Comparison of ENCODE assay signal across 17 cellular contexts in genomic region chr3:129867506-129868124, GRCh38. TPM values are rescaled to one million over a fixed set of nuclear protein-coding genes. Genes with fewer than 3 reads are reported as not detected.
DNase-seq lines count a peak whose midpoint lies in the region; ATAC-seq and TF ChIP-seq lines count a peak whose summit lies in the region.
"Had no signal": no experiment of that assay in that cellular context is flagged by ENCODE, and none has a peak within 500 bp of the region (broad histone marks: within the 10 kb centered on the region; RNA-seq: fewer than 3 reads in every experiment).

No MANE protein-coding gene starts in this region.

- H3K18ac ChIP-seq in IMR-90 (ENCODE audit: low read depth, low read length), result no peak overlapping the region

- intact Hi-C loops in IMR-90 (cut with micrococcal nuclease), result no loop called here
- intact Hi-C loops in gastrocnemius medialis (cut with DNase I; ENCODE audit: low total_unique reads), result no loop called here

- H4K20me1 ChIP-seq in IMR-90 (ENCODE audit: insufficient read depth, low read length), result peaks cover 3% of the 10 kb centered on the region

- H2AK5ac ChIP-seq in IMR-90 (ENCODE audit: low read depth, low read length), result no peak overlapping the region

- TF ChIP-seq POLR2A in IMR-90 (IDR thresholded peaks at IDR 0.05; ENCODE audit: low read depth, low read length) (no peak), gastrocnemius medialis (IDR thresholded peaks at IDR 0.05) (no peak)

- no peak overlapping the region for H2BK120ac ChIP-seq in IMR-90 (ENCODE audit: low read depth, low read length)

- no peak; the same call in 1 of the 2 replicates for ATAC-seq in IMR-90 (ENCODE audit: low read depth)
- ATAC-seq in WTC11, result no peak
- peak; percentile 74 to 87 for ATAC-seq in gastrocnemius medialis
- ATAC-seq in GM21529 (IDR thresholded peaks at IDR 0.05; ENCODE audit: unreplicated experiment), result no peak

- H3K27me3 ChIP-seq in IMR-90 (ENCODE audit: control insufficient read depth, insufficient read depth, low read length) (no peaks in the 10 kb centered on the region), gastrocnemius medialis (no peaks in the 10 kb centered on the region)
- H3K27me3 ChIP-seq: MG63 had no signal

- DNase-seq in IMR-90 (peak; percentile 11), WTC11 (ENCODE audit: low spot score) (no peak), fibroblast of the aortic adventitia (ENCODE audit: low read depth) (peak; percentile 26), gastrocnemius medialis (no peak), activated gamma-delta T cell treated with Interleukin-2 at 50 U/mL for 16 hours (no peak), HEK293T (ENCODE audit: extremely low spot score) (no peak)
- DNase-seq in activated CD4-positive, alpha-beta memory T cell treated with anti-CD3 and anti-CD28 coated beads, Interleukin-2, amount 10 ng/mL, durations not matched to agents 7 days and 5 days, result no peak
- DNase-seq: Caco-2; DMS153; MG63; NCI-H1417; NCI-H187 treated with DMSO at 0.1 percent for 48 hours; NCI-H526 treated with DMSO at 0.1 percent for 48 hours; NK-92 treated with Interleukin-12 subunit alpha and Interleukin-12 subunit beta, amount 100 ng/mL, for 24 hours; SIG-M5 had no signal

- no peak overlapping the region for H2BK20ac ChIP-seq in IMR-90 (ENCODE audit: low read depth, low read length)

- peaks cover 26% of the 10 kb centered on the region for H3K4me1 Mint-ChIP-seq in WTC11
- no peaks in the 10 kb centered on the region for H3K4me1 Mint-ChIP-seq in activated CD4-positive, alpha-beta memory T cell treated with anti-CD3 and anti-CD28 coated beads, Interleukin-2, amount 10 ng/mL, durations not matched to agents 7 days and 5 days

- no peak overlapping the region for H3K4ac ChIP-seq in IMR-90 (ENCODE audit: low read depth, low read length)

- no peak overlapping the region for H3K9ac ChIP-seq in IMR-90 (ENCODE audit: low read depth, low read length)

- H4K91ac ChIP-seq in IMR-90 (ENCODE audit: insufficient read depth, low read depth, low read length), result no peak overlapping the region

- CTCF ChIA-PET in IMR-90 (lab: Yijun Ruan, JAX) (interaction anchor here (0.6 kb wide), 2 partner anchors 25 to 240 kb away, joined by 3 read pairs; no protein-coding TSS in a partner anchor), WTC11 (lab: Charles Lee) (no interaction called here), HEK293T (lab: Yijun Ruan, JAX) (interaction anchor here (0.8 kb wide), 1 partner anchor 552 kb away, joined by 3 read pairs; a partner anchor contains a TSS)
- CTCF ChIA-PET in activated CD4-positive, alpha-beta memory T cell treated with anti-CD3 and anti-CD28 coated beads, Interleukin-2, amount 10 ng/mL, durations not matched to agents 7 days and 5 days (lab: Charles Lee), result no interaction called here

- H4K5ac ChIP-seq in IMR-90 (ENCODE audit: low read depth, low read length), result no peak overlapping the region

- no peak overlapping the region for H2AK9ac ChIP-seq in IMR-90 (replicated peaks; ENCODE audit: low read depth, low read length, poor library complexity)

- H3K9me3 ChIP-seq in IMR-90 (ENCODE audit: control insufficient read depth, insufficient read depth, low read length) (no peaks in the 10 kb centered on the region), gastrocnemius medialis (no peaks in the 10 kb centered on the region)
- H3K9me3 ChIP-seq: Caco-2, MG63 had no signal

- TF ChIP-seq CTCF in IMR-90 (conservative IDR thresholded peaks at IDR 0.05; ENCODE audit: low read depth, low read length) (no peak), WTC11 (IDR thresholded peaks at IDR 0.05) (no peak), fibroblast of the aortic adventitia (IDR thresholded peaks at IDR 0.05; ENCODE audit: insufficient read depth, low read length) (no peak), gastrocnemius medialis (IDR thresholded peaks at IDR 0.05 in 4 of 5, conservative IDR thresholded peaks at IDR 0.05 in 1 of 5) (no peak)

- no peak overlapping the region for H4K8ac ChIP-seq in IMR-90 (ENCODE audit: low read depth in 2 of 2, low read length in 2 of 2)

- no peak overlapping the region for H2BK15ac ChIP-seq in IMR-90 (ENCODE audit: low read depth, low read length)

- no peak overlapping the region for H3K23ac ChIP-seq in IMR-90 (ENCODE audit: low read depth, low read length)

- WGBS in IMR-90 (ENCODE audit: extremely low coverage in 2 of 2, insufficient read length in 1 of 2), 2 experiments, result no CpG with 5 or more reads among the region's 5 CpGs

- H2AFZ ChIP-seq in IMR-90 (replicated peaks; ENCODE audit: low read length, poor library complexity), result no peak overlapping the region

- H3K36me3 Mint-ChIP-seq in WTC11, result peaks cover 15% of the 10 kb centered on the region
- peaks cover 17% of the 10 kb centered on the region for H3K36me3 Mint-ChIP-seq in activated CD4-positive, alpha-beta memory T cell treated with anti-CD3 and anti-CD28 coated beads, Interleukin-2, amount 10 ng/mL, durations not matched to agents 7 days and 5 days (ENCODE audit: low read depth)

- BruUV-seq in IMR-90 (replicated peaks; lab: Mats Ljungman, UMichigan), result no TSS peak

- no peaks in the 10 kb centered on the region for H3K9me1 ChIP-seq in IMR-90 (ENCODE audit: insufficient read depth, low read length)

- H3K27ac ChIP-seq in IMR-90 (ENCODE audit: insufficient read depth, low read length) (no peak overlapping the region), gastrocnemius medialis (peak overlapping the region; percentile 47 to 75 (median 63))

- no peaks in the 10 kb centered on the region for H3K4me1 ChIP-seq in IMR-90 (ENCODE audit: control insufficient read depth, insufficient read depth, low read length)
- H3K4me1 ChIP-seq in gastrocnemius medialis, result peaks cover 28 to 29% of the 10 kb centered on the region in 2 donors
- H3K4me1 ChIP-seq: Caco-2 had no signal

- in situ Hi-C loops in IMR-90 (cut with MboI; ENCODE audit: low sequenced_read_pairs) (no loop called here), gastrocnemius medialis (cut with MboI; ENCODE audit: low sequenced_read_pairs in 4 of 4) (no loop called here)

- H3K4me3 ChIP-seq in IMR-90 (ENCODE audit: insufficient read depth, low read depth, low read length), result no peak overlapping the region
- H3K4me3 ChIP-seq in fibroblast of the aortic adventitia (ENCODE audit: low read depth, low read length), result no peak overlapping the region
- no peak overlapping the region for H3K4me3 ChIP-seq in gastrocnemius medialis
- H3K4me3 ChIP-seq: MG63 had no signal

- H2BK5ac ChIP-seq in IMR-90 (ENCODE audit: low read depth, low read length, poor library complexity, severe bottlenecking), result no peak overlapping the region

- no peak overlapping the region for H3K4me3 Mint-ChIP-seq in WTC11
- no peak overlapping the region for H3K4me3 Mint-ChIP-seq in activated CD4-positive, alpha-beta memory T cell treated with anti-CD3 and anti-CD28 coated beads, Interleukin-2, amount 10 ng/mL, durations not matched to agents 7 days and 5 days
- H3K4me3 Mint-ChIP-seq: CD14-positive monocyte had no signal

- TF ChIP-seq RAD21 in IMR-90 (IDR thresholded peaks at IDR 0.05; ENCODE audit: low read length), result no peak

- H3K27me3 Mint-ChIP-seq in WTC11 (ENCODE audit: low read depth), result no peaks in the 10 kb centered on the region
- H3K27me3 Mint-ChIP-seq in activated CD4-positive, alpha-beta memory T cell treated with anti-CD3 and anti-CD28 coated beads, Interleukin-2, amount 10 ng/mL, durations not matched to agents 7 days and 5 days, result no peaks in the 10 kb centered on the region

- peak overlapping the region; percentile 0; the same call in 1 of the 2 replicates for H3K27ac Mint-ChIP-seq in WTC11
- no peak overlapping the region for H3K27ac Mint-ChIP-seq in activated CD4-positive, alpha-beta memory T cell treated with anti-CD3 and anti-CD28 coated beads, Interleukin-2, amount 10 ng/mL, durations not matched to agents 7 days and 5 days
- H3K27ac Mint-ChIP-seq: CD14-positive monocyte had no signal

- dilution Hi-C loops in IMR-90 (cut with HindIII; ENCODE audit: low sequenced_read_pairs, unreplicated experiment), result no loop called here

- peaks cover 7 to 13% of the 10 kb centered on the region in 2 experiments; a peak in 3 of 4 replicates for H3K79me1 ChIP-seq in IMR-90 (ENCODE audit: low read depth in 1 of 2, low read length in 2 of 2)

- H3K9me3 Mint-ChIP-seq in WTC11, result no peaks in the 10 kb centered on the region
- H3K9me3 Mint-ChIP-seq in activated CD4-positive, alpha-beta memory T cell treated with anti-CD3 and anti-CD28 coated beads, Interleukin-2, amount 10 ng/mL, durations not matched to agents 7 days and 5 days, result no peaks in the 10 kb centered on the region
- H3K9me3 Mint-ChIP-seq: CD14-positive monocyte had no signal

- H3K36me3 ChIP-seq in IMR-90 (ENCODE audit: control insufficient read depth, insufficient read depth, low read length), result 0 out of 2 replicates have a peak, but pooled peaks cover 1% of the 10 kb centered on the region
- no peaks in the 10 kb centered on the region for H3K36me3 ChIP-seq in gastrocnemius medialis

- H3K56ac ChIP-seq in IMR-90 (ENCODE audit: extremely low read depth, insufficient read depth, low read length), result no peak overlapping the region

- H3K14ac ChIP-seq in IMR-90 (replicated peaks; ENCODE audit: low read depth, low read length), result no peak overlapping the region

- POLR2A ChIA-PET in IMR-90 (lab: Charles Lee; ENCODE audit: unreplicated experiment) (no interaction called here), WTC11 (lab: Charles Lee) (no interaction called here), HEK293T (lab: Yijun Ruan, JAX) (interaction anchor here (1.7 kb wide), 1 partner anchor 26 kb away, joined by 3 read pairs; the partner anchor contains the start of gene TMCC1)
- POLR2A ChIA-PET in activated CD4-positive, alpha-beta memory T cell treated with anti-CD3 and anti-CD28 coated beads, Interleukin-2, amount 10 ng/mL, durations not matched to agents 7 days and 5 days (lab: Charles Lee), result no interaction called here

- no peak overlapping the region for H3K4me2 ChIP-seq in IMR-90 (ENCODE audit: low read depth, low read length)

TF ChIP-seq in IMR-90, 13 proteins besides CTCF, POLR2A, EP300 and RAD21:
- TF ChIP-seq SMC3 (IDR thresholded peaks at IDR 0.05; ENCODE audit: low read depth, low read length) (no peak), CEBPB (IDR thresholded peaks at IDR 0.05; ENCODE audit: low read depth, low read length) (peak; percentile 62)

TF ChIP-seq in HEK293T, 16 proteins besides CTCF, POLR2A, EP300 and RAD21:
- TF ChIP-seq FOXM1 (IDR thresholded peaks at IDR 0.05; ENCODE audit: borderline replicate concordance) (no peak), L3MBTL2 (conservative IDR thresholded peaks at IDR 0.05) (no peak), TARDBP (IDR thresholded peaks at IDR 0.05) (no peak)

RNA-seq across cellular contexts. Expression of gene TMCC1, which starts 25.9 kb away (rescaled TPM):
- total RNA-seq in IMR-90 (2012; rRNA removed) (7.2 and 7.3 TPM in 2 replicates), WTC11 (2021) (20.6 to 29.3 TPM (median 23.6 TPM) in 3 replicates), fibroblast of the aortic adventitia (ENCODE audit: low replicate concordance) (11.2 and 16.9 TPM in 2 replicates), gastrocnemius medialis (10 to 100 TPM; 18.8 to 24.7 (median 20.2) TPM)
- polyA plus RNA-seq in IMR-90 (2012; rRNA removed), result 4.8 and 5.0 TPM in 2 replicates
- 2.0 and 2.5 TPM in 2 replicates for polyA plus RNA-seq in IMR-90 (2012; cell fraction: cytosol; rRNA removed)
- polyA plus RNA-seq in IMR-90 (2012; cell fraction: nucleus; rRNA removed; ENCODE audit: low replicate concordance), result 1.6 and 6.5 TPM in 2 replicates
- 10 to 100 TPM; 18.5 to 20.4 TPM for total RNA-seq in activated CD4-positive, alpha-beta memory T cell treated with anti-CD3 and anti-CD28 coated beads, Interleukin-2, amount 10 ng/mL, durations not matched to agents 7 days and 5 days

Comparison
In these comparisons a context has a peak if more than half of its experiments do, and no peak if none do; other contexts are left out.
1. ATAC-seq: peak in gastrocnemius medialis (2 of 2); none in IMR-90 (single experiment), WTC11 (single experiment) and GM21529 (single experiment).
2. DNase-seq: peak in IMR-90 (single experiment) and fibroblast of the aortic adventitia (single experiment); none in WTC11 (single experiment), gastrocnemius medialis (0 of 2), activated gamma-delta T cell treated with Interleukin-2 at 50 U/mL for 16 hours (single experiment), activated CD4-positive, alpha-beta memory T cell treated with anti-CD3 and anti-CD28 coated beads, Interleukin-2, amount 10 ng/mL, durations not matched to agents 7 days and 5 days (single experiment) and HEK293T (single experiment).
3. CTCF ChIA-PET loops: an anchor here in IMR-90 (0.6 kb wide) and HEK293T (0.8 kb wide); none called in WTC11 and activated CD4-positive, alpha-beta memory T cell treated with anti-CD3 and anti-CD28 coated beads, Interleukin-2, amount 10 ng/mL, durations not matched to agents 7 days and 5 days.